ENCODE assay signal across 8 cellular contexts in genomic region chr2:198374375-198375072, GRCh38.
DNase-seq lines count a peak whose midpoint lies in the region; ATAC-seq and TF ChIP-seq lines count a peak whose summit lies in the region.

No MANE protein-coding gene starts in this region.

- H3K4me3 ChIP-seq in AG04450 (ENCODE audit: low read depth, low read length) (no peak overlapping the region), hepatocyte (no peak overlapping the region)

- WGBS in hepatocyte (ENCODE audit: low lambda C conversion rate, missing lambda C conversion rate): 31% methylated on average over 3 of the region's 3 CpGs

- H3K4me1 ChIP-seq in hepatocyte (ENCODE audit: insufficient read depth): no peaks in the 10 kb centered on the region

- CTCF ChIA-PET in AG04450 (lab: Charles Lee) (interaction anchor here (0.6 to 1.4 kb wide), 11 partner anchors 10 to 1114 kb away, joined by 3 to 20 read pairs (median 3); no protein-coding TSS in a partner anchor), WTC11 (lab: Charles Lee) (interaction anchor here (0.6 to 1.5 kb wide), 20 partner anchors 8 to 1115 kb away, joined by 3 to 9 read pairs (median 3); no protein-coding TSS in a partner anchor)

- H3K27ac Mint-ChIP-seq in WTC11 (no peak overlapping the region), natural killer cell (no peak overlapping the region), T-helper 17 cell (no peak overlapping the region)

- H3K36me3 Mint-ChIP-seq in WTC11: no peaks in the 10 kb centered on the region
- H3K36me3 Mint-ChIP-seq in natural killer cell: no peaks in the 10 kb centered on the region
- peaks cover 2% of the 10 kb centered on the region for H3K36me3 Mint-ChIP-seq in T-helper 17 cell (ENCODE audit: low read depth)

- POLR2A ChIA-PET in AG04450 (lab: Yijun Ruan, JAX) (no interaction called here), WTC11 (lab: Charles Lee) (no interaction called here)

- no peaks in the 10 kb centered on the region for H4K20me1 ChIP-seq in hepatocyte (ENCODE audit: insufficient read depth, poor library complexity, severe bottlenecking)

- no peaks in the 10 kb centered on the region for H3K36me3 ChIP-seq in hepatocyte (replicated peaks; ENCODE audit: insufficient read depth, low read depth)

- H3K4me2 ChIP-seq in hepatocyte: no peak overlapping the region

- no peaks in the 10 kb centered on the region for H3K9me2 ChIP-seq in hepatocyte (replicated peaks; ENCODE audit: insufficient read depth)

- DNase-seq in AG04450 (ENCODE audit: low read depth, low spot score): peak; percentile 50
- peak; percentile 55 for DNase-seq in GM04504 (ENCODE audit: low read depth)
- DNase-seq in NCI-H2081 treated with DMSO at 0.1 percent for 48 hours (lab: John Stamatoyannopoulos, UW): peak; percentile 15
- peak; percentile 70 for DNase-seq in WTC11 (ENCODE audit: low spot score)
- DNase-seq in hepatocyte (ENCODE audit: low spot score): peak; percentile 77
- DNase-seq in stimulated activated CD4-positive, alpha-beta T cell treated with anti-CD3 and anti-CD28 coated beads, TNF-alpha, amount 100 ng/mL, for 24 hours (ENCODE audit: low read depth in 3 of 3): peak in 2 of 3 experiments; percentile 2 to 19
- no peak for DNase-seq in natural killer cell
- no peak for DNase-seq in T-helper 17 cell

- no peaks in the 10 kb centered on the region for H3K9me3 ChIP-seq in AG04450 (ENCODE audit: control insufficient read depth, insufficient read depth, low read length)
- H3K9me3 ChIP-seq in hepatocyte (ENCODE audit: low read depth): no peaks in the 10 kb centered on the region
- no peaks in the 10 kb centered on the region for H3K9me3 ChIP-seq in T-helper 17 cell (ENCODE audit: control insufficient read depth, low read length, poor library complexity, severe bottlenecking)

- H3K27me3 ChIP-seq in AG04450 (ENCODE audit: control insufficient read depth, insufficient read depth, low read length) (no peaks in the 10 kb centered on the region), hepatocyte (no peaks in the 10 kb centered on the region)

- H3K9me3 Mint-ChIP-seq in WTC11 (no peaks in the 10 kb centered on the region), natural killer cell (peaks cover 0 to 2% of the 10 kb centered on the region in 2 donors)

- H3K79me2 ChIP-seq in hepatocyte: no peaks in the 10 kb centered on the region

- H3K27me3 Mint-ChIP-seq in WTC11 (ENCODE audit: low read depth): no peaks in the 10 kb centered on the region
- H3K27me3 Mint-ChIP-seq in natural killer cell (ENCODE audit: low read depth in 2 of 2): peaks cover 23 to 50% of the 10 kb centered on the region in 2 donors
- H3K27me3 Mint-ChIP-seq in T-helper 17 cell: peaks cover 55% of the 10 kb centered on the region

- H3K4me3 Mint-ChIP-seq in WTC11 (no peak overlapping the region), natural killer cell (no peak overlapping the region), T-helper 17 cell (no peak overlapping the region)

- intact Hi-C loops in natural killer cell (cut with micrococcal nuclease): no loop called here

- H3K27ac ChIP-seq in AG04450 (ENCODE audit: low read depth, low read length) (no peak overlapping the region), hepatocyte (no peak overlapping the region)

- no peak overlapping the region for H2AFZ ChIP-seq in hepatocyte

- H3K4me1 Mint-ChIP-seq in WTC11 (0 out of 2 replicates have a peak, but pooled peaks cover 3% of the 10 kb centered on the region), natural killer cell (peaks cover 7 to 9% of the 10 kb centered on the region in 2 donors), T-helper 17 cell (peaks cover 6% of the 10 kb centered on the region)

- ATAC-seq in WTC11 (peak; percentile 86), natural killer cell (no peak), T-helper 17 cell (no peak)

- TF ChIP-seq CTCF in AG04450 (IDR thresholded peaks at IDR 0.05; ENCODE audit: low read depth, low read length) (peak; percentile 84), WTC11 (IDR thresholded peaks at IDR 0.05) (peak; percentile 58), hepatocyte (IDR thresholded peaks at IDR 0.05; ENCODE audit: poor library complexity) (peak; percentile 87), natural killer cell (IDR thresholded peaks at IDR 0.05) (no peak)

TF ChIP-seq in WTC11, 78 proteins besides CTCF, POLR2A, EP300 and RAD21:
- TF ChIP-seq ZNF671 (CRISPR knock-in tag; IDR thresholded peaks at IDR 0.05) (no peak), ETV6 (CRISPR knock-in tag; IDR thresholded peaks at IDR 0.05) (no peak)

Comparison
In these comparisons a context has a peak if more than half of its experiments do, and no peak if none do; other contexts are left out.
1. DNase-seq: peak in AG04450 (single experiment), GM04504 (single experiment), NCI-H2081 treated with DMSO at 0.1 percent for 48 hours (single experiment), WTC11 (single experiment), hepatocyte (single experiment) and stimulated activated CD4-positive, alpha-beta T cell treated with anti-CD3 and anti-CD28 coated beads, TNF-alpha, amount 100 ng/mL, for 24 hours (2 of 3); none in natural killer cell (single experiment) and T-helper 17 cell (0 of 3).